2 cellular contexts compared by ENCODE assay signal in the genomic region with DNA sequence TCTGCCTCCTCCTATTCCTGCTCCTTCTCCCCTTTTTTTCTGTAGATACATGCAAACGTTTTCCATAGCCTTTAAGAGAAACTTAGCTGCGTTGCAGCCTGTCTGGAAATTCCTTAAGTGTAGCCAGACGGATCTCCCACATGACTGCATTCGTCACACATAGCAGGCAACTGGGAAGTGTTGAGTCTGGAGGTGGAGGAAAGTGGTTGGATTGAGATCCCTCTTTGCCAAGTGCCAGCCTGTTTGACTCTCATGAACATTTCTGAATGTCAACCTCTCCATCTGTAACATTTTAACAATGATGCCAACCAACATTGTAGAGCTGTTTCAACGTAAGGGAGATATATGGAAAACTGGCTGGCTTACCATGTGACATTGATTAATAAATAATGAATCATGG.
TF ChIP-seq lines count a peak whose summit lies in the region.

No MANE protein-coding gene starts in this region.

TF ChIP-seq in A549, 52 proteins besides CTCF, POLR2A, EP300 and RAD21 (continued from another document):
- no peak for TF ChIP-seq E2F6 (IDR thresholded peaks at IDR 0.05; ENCODE audit: borderline replicate concordance, low read depth)
- TF ChIP-seq KDM5A (IDR thresholded peaks at IDR 0.05), result no peak
- no peak for TF ChIP-seq PHF8 (IDR thresholded peaks at IDR 0.05; ENCODE audit: borderline replicate concordance, low read depth)

TF ChIP-seq in GM23338, 12 proteins besides CTCF, POLR2A, EP300 and RAD21:
- no peak for TF ChIP-seq REST (IDR thresholded peaks at IDR 0.05; ENCODE audit: unreplicated experiment)
- no peak for TF ChIP-seq EZH2 (IDR thresholded peaks at IDR 0.05; ENCODE audit: low read depth, unreplicated experiment)
- TF ChIP-seq POLR2AphosphoS5 (IDR thresholded peaks at IDR 0.05; ENCODE audit: low read depth), result no peak
- TF ChIP-seq EZH2phosphoT487 (IDR thresholded peaks at IDR 0.05; ENCODE audit: unreplicated experiment), result no peak
- no peak for TF ChIP-seq ETS1 (IDR thresholded peaks at IDR 0.05)
- TF ChIP-seq ZNF114 (CRISPR knock-in tag; IDR thresholded peaks at IDR 0.05), result no peak
- TF ChIP-seq ZNF331 (CRISPR knock-in tag; IDR thresholded peaks at IDR 0.05; ENCODE audit: low read depth), result no peak
- TF ChIP-seq STAT1 (IDR thresholded peaks at IDR 0.05; ENCODE audit: unreplicated experiment), result no peak
- TF ChIP-seq CREB1 (CRISPR knock-in tag; IDR thresholded peaks at IDR 0.05; ENCODE audit: low read depth), result no peak
- TF ChIP-seq NANOG (IDR thresholded peaks at IDR 0.05; ENCODE audit: borderline replicate concordance), result no peak
- TF ChIP-seq, protein P1, sequence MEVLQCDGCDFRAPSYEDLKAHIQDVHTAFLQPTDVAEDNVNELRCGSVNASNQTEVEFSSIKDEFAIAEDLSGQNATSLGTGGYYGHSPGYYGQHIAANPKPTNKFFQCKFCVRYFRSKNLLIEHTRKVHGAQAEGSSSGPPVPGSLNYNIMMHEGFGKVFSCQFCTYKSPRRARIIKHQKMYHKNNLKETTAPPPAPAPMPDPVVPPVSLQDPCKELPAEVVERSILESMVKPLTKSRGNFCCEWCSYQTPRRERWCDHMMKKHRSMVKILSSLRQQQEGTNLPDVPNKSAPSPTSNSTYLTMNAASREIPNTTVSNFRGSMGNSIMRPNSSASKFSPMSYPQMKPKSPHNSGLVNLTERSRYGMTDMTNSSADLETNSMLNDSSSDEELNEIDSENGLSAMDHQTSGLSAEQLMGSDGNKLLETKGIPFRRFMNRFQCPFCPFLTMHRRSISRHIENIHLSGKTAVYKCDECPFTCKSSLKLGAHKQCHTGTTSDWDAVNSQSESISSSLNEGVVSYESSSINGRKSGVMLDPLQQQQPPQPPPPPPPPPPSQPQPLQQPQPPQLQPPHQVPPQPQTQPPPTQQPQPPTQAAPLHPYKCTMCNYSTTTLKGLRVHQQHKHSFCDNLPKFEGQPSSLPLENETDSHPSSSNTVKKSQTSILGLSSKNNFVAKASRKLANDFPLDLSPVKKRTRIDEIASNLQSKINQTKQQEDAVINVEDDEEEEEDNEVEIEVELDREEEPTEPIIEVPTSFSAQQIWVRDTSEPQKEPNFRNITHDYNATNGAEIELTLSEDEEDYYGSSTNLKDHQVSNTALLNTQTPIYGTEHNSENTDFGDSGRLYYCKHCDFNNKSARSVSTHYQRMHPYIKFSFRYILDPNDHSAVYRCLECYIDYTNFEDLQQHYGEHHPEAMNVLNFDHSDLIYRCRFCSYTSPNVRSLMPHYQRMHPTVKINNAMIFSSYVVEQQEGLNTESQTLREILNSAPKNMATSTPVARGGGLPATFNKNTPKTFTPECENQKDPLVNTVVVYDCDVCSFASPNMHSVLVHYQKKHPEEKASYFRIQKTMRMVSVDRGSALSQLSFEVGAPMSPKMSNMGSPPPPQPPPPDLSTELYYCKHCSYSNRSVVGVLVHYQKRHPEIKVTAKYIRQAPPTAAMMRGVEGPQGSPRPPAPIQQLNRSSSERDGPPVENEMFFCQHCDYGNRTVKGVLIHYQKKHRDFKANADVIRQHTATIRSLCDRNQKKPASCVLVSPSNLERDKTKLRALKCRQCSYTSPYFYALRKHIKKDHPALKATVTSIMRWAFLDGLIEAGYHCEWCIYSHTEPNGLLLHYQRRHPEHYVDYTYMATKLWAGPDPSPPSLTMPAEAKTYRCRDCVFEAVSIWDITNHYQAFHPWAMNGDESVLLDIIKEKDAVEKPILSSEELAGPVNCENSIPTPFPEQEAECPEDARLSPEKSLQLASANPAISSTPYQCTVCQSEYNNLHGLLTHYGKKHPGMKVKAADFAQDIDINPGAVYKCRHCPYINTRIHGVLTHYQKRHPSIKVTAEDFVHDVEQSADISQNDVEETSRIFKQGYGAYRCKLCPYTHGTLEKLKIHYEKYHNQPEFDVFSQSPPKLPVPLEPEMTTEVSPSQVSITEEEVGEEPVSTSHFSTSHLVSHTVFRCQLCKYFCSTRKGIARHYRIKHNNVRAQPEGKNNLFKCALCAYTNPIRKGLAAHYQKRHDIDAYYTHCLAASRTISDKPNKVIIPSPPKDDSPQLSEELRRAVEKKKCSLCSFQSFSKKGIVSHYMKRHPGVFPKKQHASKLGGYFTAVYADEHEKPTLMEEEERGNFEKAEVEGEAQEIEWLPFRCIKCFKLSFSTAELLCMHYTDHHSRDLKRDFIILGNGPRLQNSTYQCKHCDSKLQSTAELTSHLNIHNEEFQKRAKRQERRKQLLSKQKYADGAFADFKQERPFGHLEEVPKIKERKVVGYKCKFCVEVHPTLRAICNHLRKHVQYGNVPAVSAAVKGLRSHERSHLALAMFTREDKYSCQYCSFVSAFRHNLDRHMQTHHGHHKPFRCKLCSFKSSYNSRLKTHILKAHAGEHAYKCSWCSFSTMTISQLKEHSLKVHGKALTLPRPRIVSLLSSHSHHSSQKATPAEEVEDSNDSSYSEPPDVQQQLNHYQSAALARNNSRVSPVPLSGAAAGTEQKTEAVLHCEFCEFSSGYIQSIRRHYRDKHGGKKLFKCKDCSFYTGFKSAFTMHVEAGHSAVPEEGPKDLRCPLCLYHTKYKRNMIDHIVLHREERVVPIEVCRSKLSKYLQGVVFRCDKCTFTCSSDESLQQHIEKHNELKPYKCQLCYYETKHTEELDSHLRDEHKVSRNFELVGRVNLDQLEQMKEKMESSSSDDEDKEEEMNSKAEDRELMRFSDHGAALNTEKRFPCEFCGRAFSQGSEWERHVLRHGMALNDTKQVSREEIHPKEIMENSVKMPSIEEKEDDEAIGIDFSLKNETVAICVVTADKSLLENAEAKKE (CRISPR knock-in tag; IDR thresholded peaks at IDR 0.05), result no peak
- TF ChIP-seq JUNB (IDR thresholded peaks at IDR 0.05; ENCODE audit: unreplicated experiment), result no peak
